In genomic region chr9:4840018-4840417, GRCh38 we compare ENCODE assay signal across 16 cellular contexts. TPM values are rescaled to one million over a fixed set of nuclear protein-coding genes. Genes with fewer than 3 reads are reported as not detected.
DNase-seq lines count a peak whose midpoint lies in the region; ATAC-seq lines count a peak whose summit lies in the region.
"Had no signal": no experiment of that assay in that cellular context is flagged by ENCODE, and none has a peak within 500 bp of the region (broad histone marks: within the 10 kb centered on the region; RNA-seq: fewer than 3 reads in every experiment).

No MANE protein-coding gene starts in this region.

- H3K27ac Mint-ChIP-seq in activated T-cell treated with anti-CD3 and anti-CD28 coated beads, Interleukin-2, amount 50 U/mL, for 72 hours: peak overlapping the region; percentile 58
- peak overlapping the region; percentile 72 for H3K27ac Mint-ChIP-seq in activated T-helper 1 cell treated with anti-CD3 and anti-CD28 coated beads, Interleukin-12 subunit alpha, Interleukin-12 subunit beta, Interleukin-2, Interleukin-4 antibody, amounts not matched to agents 30 ng/mL and 10 ng/mL and 1 ng/mL, durations not matched to agents 14 hours and 24 hours and 36 hours
- peak overlapping the region; percentile 10 for H3K27ac Mint-ChIP-seq in stimulated activated naive B cell treated with anti-CD40 and anti-IgM and Interleukin-4, amounts not matched to agents 10 μg/mL and 1 μg/mL and 100 μg/mL, for 72 hours

- no peak overlapping the region for H3K4me3 Mint-ChIP-seq in activated T-cell treated with anti-CD3 and anti-CD28 coated beads, Interleukin-2, amount 50 U/mL, for 72 hours
- H3K4me3 Mint-ChIP-seq in activated T-helper 1 cell treated with anti-CD3 and anti-CD28 coated beads, Interleukin-12 subunit alpha, Interleukin-12 subunit beta, Interleukin-2, Interleukin-4 antibody, amounts not matched to agents 30 ng/mL and 10 ng/mL and 1 ng/mL, durations not matched to agents 14 hours and 24 hours and 36 hours: peak overlapping the region; percentile 19
- no peak overlapping the region for H3K4me3 Mint-ChIP-seq in stimulated activated naive B cell treated with anti-CD40 and anti-IgM and Interleukin-4, amounts not matched to agents 10 μg/mL and 1 μg/mL and 100 μg/mL, for 72 hours
- H3K4me3 Mint-ChIP-seq: CD8-positive, alpha-beta memory T cell had no signal

- H3K27me3 Mint-ChIP-seq in activated T-cell treated with anti-CD3 and anti-CD28 coated beads, Interleukin-2, amount 50 U/mL, for 72 hours (ENCODE audit: low read depth): no peaks in the 10 kb centered on the region
- H3K27me3 Mint-ChIP-seq in activated T-helper 1 cell treated with anti-CD3 and anti-CD28 coated beads, Interleukin-12 subunit alpha, Interleukin-12 subunit beta, Interleukin-2, Interleukin-4 antibody, amounts not matched to agents 30 ng/mL and 10 ng/mL and 1 ng/mL, durations not matched to agents 14 hours and 24 hours and 36 hours (ENCODE audit: insufficient read depth): no peaks in the 10 kb centered on the region
- H3K27me3 Mint-ChIP-seq in stimulated activated naive B cell treated with anti-CD40 and anti-IgM and Interleukin-4, amounts not matched to agents 10 μg/mL and 1 μg/mL and 100 μg/mL, for 72 hours: no peaks in the 10 kb centered on the region
- H3K27me3 Mint-ChIP-seq: CD8-positive, alpha-beta memory T cell had no signal

- H3K9me3 Mint-ChIP-seq in activated T-cell treated with anti-CD3 and anti-CD28 coated beads, Interleukin-2, amount 50 U/mL, for 72 hours: no peaks in the 10 kb centered on the region
- no peaks in the 10 kb centered on the region for H3K9me3 Mint-ChIP-seq in activated T-helper 1 cell treated with anti-CD3 and anti-CD28 coated beads, Interleukin-12 subunit alpha, Interleukin-12 subunit beta, Interleukin-2, Interleukin-4 antibody, amounts not matched to agents 30 ng/mL and 10 ng/mL and 1 ng/mL, durations not matched to agents 14 hours and 24 hours and 36 hours
- H3K9me3 Mint-ChIP-seq in stimulated activated naive B cell treated with anti-CD40 and anti-IgM and Interleukin-4, amounts not matched to agents 10 μg/mL and 1 μg/mL and 100 μg/mL, for 72 hours: no peaks in the 10 kb centered on the region
- H3K9me3 Mint-ChIP-seq: CD8-positive, alpha-beta memory T cell had no signal

- peaks cover 67% of the 10 kb centered on the region for H3K4me1 Mint-ChIP-seq in activated T-cell treated with anti-CD3 and anti-CD28 coated beads, Interleukin-2, amount 50 U/mL, for 72 hours (ENCODE audit: low read depth)
- peaks cover 89% of the 10 kb centered on the region for H3K4me1 Mint-ChIP-seq in activated T-helper 1 cell treated with anti-CD3 and anti-CD28 coated beads, Interleukin-12 subunit alpha, Interleukin-12 subunit beta, Interleukin-2, Interleukin-4 antibody, amounts not matched to agents 30 ng/mL and 10 ng/mL and 1 ng/mL, durations not matched to agents 14 hours and 24 hours and 36 hours (ENCODE audit: low read depth)
- H3K4me1 Mint-ChIP-seq in stimulated activated naive B cell treated with anti-CD40 and anti-IgM and Interleukin-4, amounts not matched to agents 10 μg/mL and 1 μg/mL and 100 μg/mL, for 72 hours: peaks cover 34 to 49% of the 10 kb centered on the region in 2 donors

- no peak for ATAC-seq in activated T-cell treated with anti-CD3 and anti-CD28 coated beads, Interleukin-2, amount 50 U/mL, for 72 hours (replicated peaks in 1 of 2)
- ATAC-seq in esophagus mucosa (peak; percentile 46), GM18907 (IDR thresholded peaks at IDR 0.05; ENCODE audit: unreplicated experiment) (no peak)
- ATAC-seq in stimulated activated naive B cell treated with anti-CD40 and anti-IgM and Interleukin-4, amounts not matched to agents 10 μg/mL and 1 μg/mL and 100 μg/mL, for 72 hours (replicated peaks): no peak
- ATAC-seq: PC-3 had no signal

- DNase-seq in activated T-cell treated with anti-CD3 and anti-CD28 coated beads, Interleukin-2, amount 50 U/mL, for 72 hours: no peak
- DNase-seq in activated T-cell treated with anti-CD3 and anti-CD28 coated beads, Interleukin-2, amount 50 U/mL, for 48 hours: no peak
- no peak for DNase-seq in activated T-helper 1 cell treated with anti-CD3 and anti-CD28 coated beads, Interleukin-12 subunit alpha, Interleukin-12 subunit beta, Interleukin-2, Interleukin-4 antibody, amounts not matched to agents 30 ng/mL and 10 ng/mL and 1 ng/mL, durations not matched to agents 14 hours and 24 hours and 36 hours (ENCODE audit: low spot score)
- DNase-seq in stimulated activated naive B cell treated with anti-CD40 and anti-IgM and Interleukin-4, amounts not matched to agents 10 μg/mL and 1 μg/mL and 100 μg/mL, for 72 hours: no peak
- DNase-seq in NCI-H146 (lab: John Stamatoyannopoulos, UW) (no peak), hypothalamus (lab: John Stamatoyannopoulos, UW) (no peak)
- DNase-seq: CD8-positive, alpha-beta memory T cell; KBM-7; NCI-H1048; NCI-H1694; NCI-H2107; NCI-H345; NCI-H69; PC-3 had no signal

- H3K36me3 Mint-ChIP-seq in activated T-cell treated with anti-CD3 and anti-CD28 coated beads, Interleukin-2, amount 50 U/mL, for 72 hours (ENCODE audit: insufficient read depth in 2 of 2): peaks cover 14 to 15% of the 10 kb centered on the region in 2 donors
- H3K36me3 Mint-ChIP-seq in activated T-helper 1 cell treated with anti-CD3 and anti-CD28 coated beads, Interleukin-12 subunit alpha, Interleukin-12 subunit beta, Interleukin-2, Interleukin-4 antibody, amounts not matched to agents 30 ng/mL and 10 ng/mL and 1 ng/mL, durations not matched to agents 14 hours and 24 hours and 36 hours (ENCODE audit: low read depth): peaks cover 72% of the 10 kb centered on the region
- peaks cover 41 to 53% of the 10 kb centered on the region in 2 donors for H3K36me3 Mint-ChIP-seq in stimulated activated naive B cell treated with anti-CD40 and anti-IgM and Interleukin-4, amounts not matched to agents 10 μg/mL and 1 μg/mL and 100 μg/mL, for 72 hours

- intact Hi-C loops in activated T-helper 1 cell treated with anti-CD3 and anti-CD28 coated beads, Interleukin-12 subunit alpha, Interleukin-12 subunit beta, Interleukin-2, Interleukin-4 antibody, amounts not matched to agents 30 ng/mL and 10 ng/mL and 1 ng/mL, durations not matched to agents 14 hours and 24 hours and 36 hours (cut with micrococcal nuclease): no loop called here

RNA-seq across cellular contexts. Expression of gene RCL1, which starts 47.3 kb away (rescaled TPM):
- total RNA-seq in activated T-cell treated with anti-CD3 and anti-CD28 coated beads, Interleukin-2, amount 50 U/mL, for 72 hours: 10 to 100 TPM; 29.7 to 38.8 TPM
- 53.3 and 53.4 TPM in 2 replicates for total RNA-seq in activated T-helper 1 cell treated with anti-CD3 and anti-CD28 coated beads, Interleukin-12 subunit alpha, Interleukin-12 subunit beta, Interleukin-2, Interleukin-4 antibody, amounts not matched to agents 30 ng/mL and 10 ng/mL and 1 ng/mL, durations not matched to agents 14 hours and 24 hours and 36 hours
- 13.9 TPM for total RNA-seq in esophagus mucosa

Comparison
In these comparisons a context has a peak if more than half of its experiments do, and no peak if none do; other contexts are left out.
1. H3K27ac Mint-ChIP-seq: peak in every context shown above with its lines; median percentile 72 in activated T-helper 1 cell treated with anti-CD3 and anti-CD28 coated beads, Interleukin-12 subunit alpha, Interleukin-12 subunit beta, Interleukin-2, Interleukin-4 antibody, amounts not matched to agents 30 ng/mL and 10 ng/mL and 1 ng/mL, durations not matched to agents 14 hours and 24 hours and 36 hours; 58 in activated T-cell treated with anti-CD3 and anti-CD28 coated beads, Interleukin-2, amount 50 U/mL, for 72 hours; 10 in stimulated activated naive B cell treated with anti-CD40 and anti-IgM and Interleukin-4, amounts not matched to agents 10 μg/mL and 1 μg/mL and 100 μg/mL, for 72 hours.